Comparison of ENCODE assay signal across 7 cellular contexts in genomic region chr14:60331201-60332045, GRCh38.
DNase-seq lines count a peak whose midpoint lies in the region; ATAC-seq and TF ChIP-seq lines count a peak whose summit lies in the region.

No MANE protein-coding gene starts in this region.

- H3K9me3 ChIP-seq in T-helper 17 cell (ENCODE audit: control insufficient read depth, low read length, poor library complexity, severe bottlenecking) (no peaks in the 10 kb centered on the region), iPS-20b (ENCODE audit: insufficient read depth, low read depth, low read length) (no peaks in the 10 kb centered on the region), smooth muscle cell (replicated peaks; ENCODE audit: low read depth) (no peaks in the 10 kb centered on the region)

- 30% methylated on average over 24 of the region's 24 CpGs for WGBS in smooth muscle cell (ENCODE audit: low lambda C conversion rate)

- peak overlapping the region; percentile 98 for H3K4me3 Mint-ChIP-seq in T-helper 17 cell

- TF ChIP-seq CTCF in astrocyte of the cerebellum (IDR thresholded peaks at IDR 0.05; ENCODE audit: low read depth, low read length, missing control alignments) (peak; percentile 64), smooth muscle cell (IDR thresholded peaks at IDR 0.05; ENCODE audit: borderline replicate concordance, insufficient read depth, poor library complexity, severe bottlenecking) (peak; percentile 88)

- no peaks in the 10 kb centered on the region for H3K79me2 ChIP-seq in smooth muscle cell (ENCODE audit: low read depth)

- peaks cover 24% of the 10 kb centered on the region for H3K4me1 Mint-ChIP-seq in T-helper 17 cell

- H4K20me1 ChIP-seq in smooth muscle cell (ENCODE audit: low read depth): no peaks in the 10 kb centered on the region

- peak; percentile 64 for DNase-seq in NCI-H1417 treated with DMSO at 0.1 percent for 48 hours (lab: John Stamatoyannopoulos, UW)
- peak; percentile 43 to 68 (median 47) for DNase-seq in T-helper 17 cell
- no peak for DNase-seq in astrocyte of the cerebellum (ENCODE audit: low read depth)
- no peak for DNase-seq in smooth muscle cell (lab: John Stamatoyannopoulos, UW; ENCODE audit: unreplicated experiment)

- H3K27ac Mint-ChIP-seq in T-helper 17 cell: peak overlapping the region; percentile 96

- peaks cover 4% of the 10 kb centered on the region for H3K36me3 Mint-ChIP-seq in T-helper 17 cell (ENCODE audit: low read depth)

- peaks cover 11% of the 10 kb centered on the region; the same call in 1 of the 2 replicates for H3K4me1 ChIP-seq in iPS-20b (ENCODE audit: insufficient read depth, low read length)
- H3K4me1 ChIP-seq in smooth muscle cell (ENCODE audit: low read depth): peaks cover 8% of the 10 kb centered on the region

- no peak overlapping the region for H3K27ac ChIP-seq in iPS-20b (ENCODE audit: low read length)
- no peak overlapping the region for H3K27ac ChIP-seq in smooth muscle cell (ENCODE audit: low read depth)

- H3K4me2 ChIP-seq in smooth muscle cell: peak overlapping the region; percentile 87

- in situ Hi-C loops in astrocyte of the cerebellum (cut with HindIII; ENCODE audit: low sequenced_read_pairs): no loop called here

- peak; percentile 80 for ATAC-seq in GM18498 (IDR thresholded peaks at IDR 0.05; ENCODE audit: unreplicated experiment)
- peak; percentile 78 for ATAC-seq in HG02798 (IDR thresholded peaks at IDR 0.05; ENCODE audit: poor library complexity, unreplicated experiment)
- peak; percentile 77 for ATAC-seq in T-helper 17 cell

- H2AFZ ChIP-seq in smooth muscle cell (ENCODE audit: low read depth): peak overlapping the region; percentile 94

- H3K27me3 ChIP-seq in iPS-20b (ENCODE audit: insufficient read depth, low read length) (peaks cover 22% of the 10 kb centered on the region), smooth muscle cell (ENCODE audit: low read depth) (peaks cover 22% of the 10 kb centered on the region)

- H3F3A ChIP-seq in smooth muscle cell (ENCODE audit: low read depth): no peaks in the 10 kb centered on the region

- H3K4me3 ChIP-seq in astrocyte of the cerebellum (ENCODE audit: low read depth, low read length) (peak overlapping the region; percentile 25), iPS-20b (ENCODE audit: low read length) (peak overlapping the region; percentile 71), smooth muscle cell (peak overlapping the region; percentile 51)

- H3K27me3 Mint-ChIP-seq in T-helper 17 cell: peaks cover 38% of the 10 kb centered on the region

- peak overlapping the region; percentile 59; the same call in 1 of the 2 replicates for H3K9ac ChIP-seq in iPS-20b (ENCODE audit: low read depth, low read length)
- H3K9ac ChIP-seq in smooth muscle cell (ENCODE audit: low read depth): no peak overlapping the region

- H3K36me3 ChIP-seq in iPS-20b (ENCODE audit: insufficient read depth, low read depth, low read length) (no peaks in the 10 kb centered on the region), smooth muscle cell (ENCODE audit: low read depth) (no peaks in the 10 kb centered on the region)

Comparison
In these comparisons a context has a peak if more than half of its experiments do, and no peak if none do; other contexts are left out.
1. DNase-seq: peak in NCI-H1417 treated with DMSO at 0.1 percent for 48 hours (single experiment) and T-helper 17 cell (3 of 3); none in astrocyte of the cerebellum (single experiment) and smooth muscle cell (single experiment).
2. Peak in every context shown above with its lines, with median percentiles within 50 percentile points of each other: ATAC-seq and H3K4me3 ChIP-seq.